In the genomic region with DNA sequence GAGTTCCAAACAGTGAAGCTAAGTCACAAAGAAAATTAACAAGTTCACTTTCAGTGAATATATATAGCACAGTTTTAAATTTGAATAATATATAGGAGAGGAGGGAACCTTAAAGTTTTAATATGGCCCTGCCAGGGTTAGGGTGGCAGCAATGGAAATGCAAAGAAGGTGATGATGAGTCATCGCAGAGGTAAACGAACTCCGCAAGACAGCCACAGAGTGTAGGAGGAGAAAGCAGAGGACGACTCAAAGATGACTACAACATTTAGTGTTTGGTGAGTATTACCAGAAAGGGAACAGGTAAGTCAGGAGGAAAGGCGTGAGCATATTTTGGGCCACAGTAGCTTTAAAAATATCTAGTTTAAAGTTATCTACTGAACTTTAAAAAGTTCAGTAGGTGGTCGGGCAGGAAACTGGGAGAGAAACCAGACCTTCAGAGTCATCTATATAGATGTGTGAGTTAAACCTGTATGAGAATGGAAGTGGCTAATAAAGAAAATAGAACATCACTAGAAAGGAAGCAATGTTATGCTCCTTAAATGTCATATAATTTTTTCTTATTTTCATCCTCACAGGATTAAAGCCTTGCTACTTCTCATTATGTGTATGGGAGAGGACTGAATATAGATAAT, we compare ENCODE assay signal across 10 cellular contexts.
DNase-seq lines count a peak whose midpoint lies in the region; ATAC-seq lines count a peak whose summit lies in the region.
"Had no signal": no experiment of that assay in that cellular context is flagged by ENCODE, and none has a peak within 500 bp of the region (broad histone marks: within the 10 kb centered on the region; RNA-seq: fewer than 3 reads in every experiment).

No MANE protein-coding gene starts in this region.

- peak; percentile 65 for ATAC-seq in GM18873 (IDR thresholded peaks at IDR 0.05; ENCODE audit: low FRiP score, unreplicated experiment)
- peak; percentile 82 for ATAC-seq in GM21825 (IDR thresholded peaks at IDR 0.05; ENCODE audit: unreplicated experiment)
- ATAC-seq: heart left ventricle had no signal

- H3K27me3 Mint-ChIP-seq in CD4-positive, alpha-beta memory T cell: no peaks in the 10 kb centered on the region

- H3K9me3 ChIP-seq in CD4-positive, alpha-beta memory T cell (ENCODE audit: control insufficient read depth in 1 of 2, low read length in 2 of 2): no peaks in the 10 kb centered on the region
- H3K9me3 ChIP-seq: ascending aorta, heart left ventricle had no signal

- H3K4me3 ChIP-seq in CD4-positive, alpha-beta memory T cell (ENCODE audit: low read length in 2 of 2): no peak overlapping the region
- H3K4me3 ChIP-seq: ascending aorta, heart left ventricle had no signal

- H3K36me3 Mint-ChIP-seq in CD4-positive, alpha-beta memory T cell: peaks cover 0 to 17% of the 10 kb centered on the region in 2 donors

- DNase-seq in HT-29 (ENCODE audit: low spot score) (peak; percentile 44), renal cortical epithelial cell (ENCODE audit: low read depth) (peak; percentile 29), T-helper 9 cell (no peak), NCI-H2227 (lab: John Stamatoyannopoulos, UW; ENCODE audit: unreplicated experiment) (no peak), medulla oblongata (ENCODE audit: extremely low spot score) (no peak)
- DNase-seq in CD4-positive, alpha-beta memory T cell: no peak
- DNase-seq: heart left ventricle had no signal

- no peaks in the 10 kb centered on the region for H3K9me3 Mint-ChIP-seq in CD4-positive, alpha-beta memory T cell

- intact Hi-C loops in CD4-positive, alpha-beta memory T cell (cut with micrococcal nuclease): no loop called here

- CTCF ChIA-PET in CD4-positive, alpha-beta memory T cell (lab: Charles Lee; ENCODE audit: partially characterized antibody): no interaction called here

- H3K36me3 ChIP-seq in CD4-positive, alpha-beta memory T cell (ENCODE audit: insufficient read depth, low read length): no peaks in the 10 kb centered on the region
- H3K36me3 ChIP-seq: ascending aorta had no signal

- H3K4me1 Mint-ChIP-seq in CD4-positive, alpha-beta memory T cell: peaks cover 0 to 3% (median 2%) of the 10 kb centered on the region in 4 donors

- POLR2A ChIA-PET in CD4-positive, alpha-beta memory T cell (lab: Charles Lee; ENCODE audit: partially characterized antibody): no interaction called here

- no peaks in the 10 kb centered on the region for H3K27me3 ChIP-seq in CD4-positive, alpha-beta memory T cell (ENCODE audit: insufficient read depth, low read length)
- H3K27me3 ChIP-seq: ascending aorta, heart left ventricle had no signal

- H3K4me1 ChIP-seq in CD4-positive, alpha-beta memory T cell (ENCODE audit: insufficient read depth, low read length): no peaks in the 10 kb centered on the region
- H3K4me1 ChIP-seq: ascending aorta, heart left ventricle had no signal

- no peak overlapping the region for H3K27ac ChIP-seq in CD4-positive, alpha-beta memory T cell (ENCODE audit: low read depth, low read length)
- H3K27ac ChIP-seq: ascending aorta, heart left ventricle had no signal

- H3K27ac Mint-ChIP-seq in CD4-positive, alpha-beta memory T cell: no peak overlapping the region

- no peak overlapping the region for H3K4me3 Mint-ChIP-seq in CD4-positive, alpha-beta memory T cell

Comparison
In these comparisons a context has a peak if more than half of its experiments do, and no peak if none do; other contexts are left out.
1. DNase-seq: peak in HT-29 (single experiment) and renal cortical epithelial cell (single experiment); none in T-helper 9 cell (single experiment), CD4-positive, alpha-beta memory T cell (0 of 5), NCI-H2227 (single experiment) and medulla oblongata (single experiment).